ENCODE assay signal across 8 cellular contexts in the genomic region with DNA sequence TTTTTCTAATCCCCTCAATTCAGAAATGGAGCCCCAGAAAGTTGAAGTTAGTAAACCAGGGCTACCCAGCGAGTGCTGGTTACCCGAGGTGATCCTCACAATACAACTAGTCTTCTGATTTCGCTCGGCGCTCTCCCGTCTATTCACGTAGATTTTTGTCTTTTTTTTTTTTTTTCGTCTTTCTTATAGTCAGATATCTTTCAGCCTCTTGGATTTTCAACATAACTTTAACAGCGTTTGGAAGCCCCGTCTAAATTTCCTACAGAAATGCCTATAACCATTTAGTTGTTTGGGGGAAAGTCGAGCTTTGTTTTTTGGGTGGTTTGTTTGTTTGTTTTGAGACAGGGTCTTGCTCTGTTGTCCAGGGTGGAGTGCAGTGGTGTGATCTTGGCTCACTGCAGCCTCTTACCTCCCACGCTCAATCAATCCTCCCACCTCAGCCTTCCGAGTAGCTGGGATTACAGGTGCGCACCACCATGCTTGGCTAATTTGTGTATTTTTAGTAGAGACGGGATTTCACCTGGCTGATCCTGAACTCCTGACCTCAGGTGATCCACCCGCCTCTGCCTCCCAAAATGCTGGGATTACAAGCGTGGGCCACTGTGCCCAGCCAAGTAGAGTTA. TPM values are rescaled to one million over a fixed set of nuclear protein-coding genes. Genes with fewer than 3 reads are reported as not detected.
DNase-seq lines count a peak whose midpoint lies in the region; ATAC-seq, FAIRE-seq and TF ChIP-seq lines count a peak whose summit lies in the region.

No MANE protein-coding gene starts in this region.

- H3K4me3 ChIP-seq in bronchial epithelial cell (ENCODE audit: low read depth, low read length) (peak overlapping the region; percentile 62), mucosa of descending colon (peak overlapping the region; percentile 88), aorta (ENCODE audit: low read length in 2 of 2) (peak overlapping the region; percentile 58 to 65)

- ATAC-seq in stimulated activated naive CD8-positive, alpha-beta T cell treated with anti-CD3 and anti-CD28 coated beads, Interleukin-15, Interleukin-2, amounts not matched to agents 100 U/mL and 50 U/mL, for 24 hours: no peak
- ATAC-seq in mucosa of descending colon (no peak), aorta (ENCODE audit: low FRiP score) (no peak)

- H3K9me3 ChIP-seq in mucosa of descending colon: no peaks in the 10 kb centered on the region
- no peaks in the 10 kb centered on the region for H3K9me3 ChIP-seq in aorta (ENCODE audit: control insufficient read depth, low read length)

- H3K27me3 ChIP-seq in bronchial epithelial cell (ENCODE audit: control insufficient read depth, insufficient read depth, low read length) (no peaks in the 10 kb centered on the region), aorta (ENCODE audit: control insufficient read depth in 1 of 2, insufficient read depth in 2 of 2, low read length in 1 of 2) (no peaks in the 10 kb centered on the region)

- DNase-seq in stimulated activated naive CD8-positive, alpha-beta T cell treated with anti-CD3 and anti-CD28 coated beads, Interleukin-15, Interleukin-2, amounts not matched to agents 100 U/mL and 50 U/mL, for 24 hours: no peak
- no peak for DNase-seq in bronchial epithelial cell (ENCODE audit: low read depth)
- no peak for DNase-seq in mucosa of descending colon
- no peak for DNase-seq in aorta
- DNase-seq in NCI-H2227 (lab: John Stamatoyannopoulos, UW; ENCODE audit: unreplicated experiment): no peak
- no peak for DNase-seq in AG20443 (ENCODE audit: low spot score)
- no peak for DNase-seq in DMS153 treated with DMSO at 0.1 percent for 48 hours (lab: John Stamatoyannopoulos, UW; ENCODE audit: unreplicated experiment)

- no peaks in the 10 kb centered on the region for H3K27me3 Mint-ChIP-seq in stimulated activated naive CD8-positive, alpha-beta T cell treated with anti-CD3 and anti-CD28 coated beads, Interleukin-15, Interleukin-2, amounts not matched to agents 100 ng/mL and 50 ng/mL, for 24 hours

- H3K4me1 ChIP-seq in mucosa of descending colon (ENCODE audit: low read depth): peaks cover 6% of the 10 kb centered on the region
- no peaks in the 10 kb centered on the region for H3K4me1 ChIP-seq in aorta (ENCODE audit: control insufficient read depth in 1 of 2, insufficient read depth in 2 of 2, low read length in 2 of 2)

- no peaks in the 10 kb centered on the region for H3K9me3 Mint-ChIP-seq in stimulated activated naive CD8-positive, alpha-beta T cell treated with anti-CD3 and anti-CD28 coated beads, Interleukin-15, Interleukin-2, amounts not matched to agents 100 ng/mL and 50 ng/mL, for 24 hours

- peak overlapping the region; percentile 31 to 76 for H3K27ac ChIP-seq in aorta (ENCODE audit: low read depth in 1 of 2, low read length in 2 of 2)

- H3K27ac Mint-ChIP-seq in stimulated activated naive CD8-positive, alpha-beta T cell treated with anti-CD3 and anti-CD28 coated beads, Interleukin-15, Interleukin-2, amounts not matched to agents 100 ng/mL and 50 ng/mL, for 24 hours: peak overlapping the region; percentile 87

- H3K36me3 Mint-ChIP-seq in stimulated activated naive CD8-positive, alpha-beta T cell treated with anti-CD3 and anti-CD28 coated beads, Interleukin-15, Interleukin-2, amounts not matched to agents 100 ng/mL and 50 ng/mL, for 24 hours (ENCODE audit: low read depth): no peaks in the 10 kb centered on the region

- H3K36me3 ChIP-seq in bronchial epithelial cell (ENCODE audit: control insufficient read depth, insufficient read depth, low read length) (no peaks in the 10 kb centered on the region), mucosa of descending colon (ENCODE audit: low read depth) (no peaks in the 10 kb centered on the region), aorta (ENCODE audit: control insufficient read depth in 1 of 2, insufficient read depth in 2 of 2, low read length in 1 of 2) (no peaks in the 10 kb centered on the region)

- H3K4me3 Mint-ChIP-seq in stimulated activated naive CD8-positive, alpha-beta T cell treated with anti-CD3 and anti-CD28 coated beads, Interleukin-15, Interleukin-2, amounts not matched to agents 100 ng/mL and 50 ng/mL, for 24 hours: peak overlapping the region; percentile 89

- TF ChIP-seq CTCF in bronchial epithelial cell (IDR thresholded peaks at IDR 0.05; ENCODE audit: insufficient read depth, low read length, severe bottlenecking): no peak
- no peak for TF ChIP-seq CTCF in mucosa of descending colon (IDR thresholded peaks at IDR 0.05)

- no peak for FAIRE-seq in bronchial epithelial cell (lab: Jason Lieb, UNC)

- H3K4me1 Mint-ChIP-seq in stimulated activated naive CD8-positive, alpha-beta T cell treated with anti-CD3 and anti-CD28 coated beads, Interleukin-15, Interleukin-2, amounts not matched to agents 100 ng/mL and 50 ng/mL, for 24 hours (ENCODE audit: low read depth): peaks cover 21% of the 10 kb centered on the region

- intact Hi-C loops in mucosa of descending colon (cut with DNase I, micrococcal nuclease) (no loop called here), aorta (cut with DNase I) (no loop called here)

- WGBS in aorta, 2 donors: 30% methylated on average over 17 of the region's 17 CpGs

RNA-seq across cellular contexts. Expression of a gene that starts 0.8 kb away (rescaled TPM):
- total RNA-seq in bronchial epithelial cell: 16.9 and 31.6 TPM in 2 replicates
- 10 to 100 TPM; 40.5 to 53.1 (median 42.2) TPM for total RNA-seq in mucosa of descending colon
- total RNA-seq in aorta: 10 to 100 TPM; 37.8 to 45.2 TPM
- 100 to 1,000 TPM in 1 of 2 donors, 10 to 100 TPM in 1; 30.3 to 128 TPM for polyA plus RNA-seq in aorta

RNA-seq across cellular contexts. Expression of a gene that starts 10.9 kb away (rescaled TPM):
- total RNA-seq in bronchial epithelial cell (1.0 and 1.3 TPM in 2 replicates), mucosa of descending colon (1 to 10 TPM; 1.9 to 3.0 (median 2.9) TPM), aorta (1 to 10 TPM; 1.2 to 2.7 TPM)
- 1 to 10 TPM in 1 of 2 donors, under 1 TPM in 1; 0.56 to 3.0 TPM for polyA plus RNA-seq in aorta
